In genomic region chrX:48540015-48540350, GRCh38 we compare ENCODE assay signal across 8 cellular contexts. TPM values are rescaled to one million over a fixed set of nuclear protein-coding genes. Genes with fewer than 3 reads are reported as not detected.
DNase-seq lines count a peak whose midpoint lies in the region; ATAC-seq and TF ChIP-seq lines count a peak whose summit lies in the region.

No MANE protein-coding gene starts in this region.

- WGBS in thymus: under 1% methylated on average over 12 of the region's 12 CpGs

- H3K27ac ChIP-seq in thymus (ENCODE audit: low read depth): peak overlapping the region; percentile 92

- peaks cover 2% of the 10 kb centered on the region for H3K27me3 Mint-ChIP-seq in nephron progenitor cell (ENCODE audit: low read depth, poor library complexity)

- H3K4me1 Mint-ChIP-seq in nephron progenitor cell: peaks cover 11% of the 10 kb centered on the region

- peak overlapping the region; percentile 88 for H3K4me3 Mint-ChIP-seq in nephron progenitor cell

- H3K27ac Mint-ChIP-seq in nephron progenitor cell: peak overlapping the region; percentile 60

- H3K27me3 ChIP-seq in GM06990 (replicated peaks; ENCODE audit: control insufficient read depth, insufficient read depth, low read length): no peaks in the 10 kb centered on the region
- no peaks in the 10 kb centered on the region for H3K27me3 ChIP-seq in thymus (ENCODE audit: control insufficient read depth, insufficient read depth)

- ATAC-seq in GM21825 (IDR thresholded peaks at IDR 0.05; ENCODE audit: unreplicated experiment): peak; percentile 22
- ATAC-seq in esophagus mucosa: peak; percentile 66

- H3K36me3 ChIP-seq in GM06990 (ENCODE audit: control insufficient read depth, insufficient read depth, low read length) (peaks cover 2% of the 10 kb centered on the region), thymus (ENCODE audit: control insufficient read depth, insufficient read depth) (peaks cover 7% of the 10 kb centered on the region)

- peaks cover 6% of the 10 kb centered on the region for H3K4me1 ChIP-seq in thymus (ENCODE audit: control insufficient read depth, insufficient read depth, low read length)

- H3K9me3 Mint-ChIP-seq in nephron progenitor cell: peaks cover 44% of the 10 kb centered on the region

- peaks cover 40% of the 10 kb centered on the region for H3K36me3 Mint-ChIP-seq in nephron progenitor cell (ENCODE audit: low read depth)

- H3K4me3 ChIP-seq in GM06990 (replicated peaks; ENCODE audit: low read depth, low read length) (peak overlapping the region; percentile 73), NB4 (ENCODE audit: low read depth, low read length) (peak overlapping the region; percentile 61), thymus (ENCODE audit: low read length) (peak overlapping the region; percentile 73)

- TF ChIP-seq CTCF in GM06990 (IDR thresholded peaks at IDR 0.05; ENCODE audit: insufficient read depth, low read length, poor library complexity, severe bottlenecking): no peak
- TF ChIP-seq CTCF in NB4 (IDR thresholded peaks at IDR 0.05; ENCODE audit: low read depth, low read length): no peak
- TF ChIP-seq CTCF in nephron progenitor cell (IDR thresholded peaks at IDR 0.05): no peak

- H3K9me3 ChIP-seq in thymus (ENCODE audit: control insufficient read depth): no peaks in the 10 kb centered on the region

- TF ChIP-seq POLR2A in NB4 (IDR thresholded peaks at IDR 0.05; ENCODE audit: extremely low read depth, insufficient read length): no peak

- no peak for DNase-seq in GM06990 (ENCODE audit: extremely low read depth, insufficient read length)
- DNase-seq in NB4 (ENCODE audit: low read depth): no peak
- DNase-seq in activated CD8-positive, alpha-beta memory T cell treated with anti-CD3 and anti-CD28 coated beads, Interleukin-2, amount 50 U/mL, for 4 hours: peak; percentile 52
- no peak for DNase-seq in nephron progenitor cell
- no peak for DNase-seq in cortex of kidney (lab: John Stamatoyannopoulos, UW)

RNA-seq across cellular contexts. Expression of gene TBC1D25, which starts 0.5 kb away (rescaled TPM):
- total RNA-seq in esophagus mucosa: 10.4 TPM
- polyA plus RNA-seq in thymus: 8.7 TPM

RNA-seq across cellular contexts. Expression of gene EBP, which starts 18.4 kb away (rescaled TPM):
- total RNA-seq in esophagus mucosa: 221 TPM
- polyA plus RNA-seq in thymus: 39.9 TPM

RNA-seq across cellular contexts. Expression of gene PORCN, which starts 31.2 kb away (rescaled TPM):
- 10.3 TPM for total RNA-seq in esophagus mucosa
- 6.1 TPM for polyA plus RNA-seq in thymus

RNA-seq across cellular contexts. Expression of gene RBM3, which starts 34.3 kb away (rescaled TPM):
- total RNA-seq in esophagus mucosa: 273 TPM
- polyA plus RNA-seq in thymus: 213 TPM

RNA-seq across cellular contexts. Expression of gene WDR13, which starts 57.3 kb away (rescaled TPM):
- 70.2 TPM for total RNA-seq in esophagus mucosa
- polyA plus RNA-seq in thymus: 153 TPM
